ENCODE assay signal across 16 cellular contexts in genomic region chr1:228001738-228002535, GRCh38. TPM values are rescaled to one million over a fixed set of nuclear protein-coding genes. Genes with fewer than 3 reads are reported as not detected.
"Had no signal": no experiment of that assay in that cellular context is flagged by ENCODE, and none has a peak within 500 bp of the region (broad histone marks: within the 10 kb centered on the region; RNA-seq: fewer than 3 reads in every experiment).

No MANE protein-coding gene starts in this region.

- H3K27ac Mint-ChIP-seq: activated naive CD4-positive, alpha-beta T cell treated with anti-CD3 and anti-CD28 coated beads, Interleukin-2, amount 50 U/mL, for 24 hours; activated T-helper 17 cell treated with anti-CD3 and anti-CD28 coated beads, Interleukin-2, amount 50 U/mL, for 72 hours; brain; mesothelial cell of epicardium; WTC11 had no signal

- DNase-seq: activated CD4-positive, alpha-beta T cell treated with anti-CD3 and anti-CD28 coated beads for 48 hours; amygdala; hippocampal formation; Right ventricle myocardium superior; SK-N-SH; stimulated activated CD4-positive, alpha-beta T cell treated with anti-CD3 and anti-CD28 coated beads, Interleukin-4, amount 100 ng/mL, for 24 hours had no signal

- H3K36me3 Mint-ChIP-seq: activated naive CD4-positive, alpha-beta T cell treated with anti-CD3 and anti-CD28 coated beads, Interleukin-2, amount 50 U/mL, for 24 hours; brain; mesothelial cell of epicardium had no signal

- H3K4me1 Mint-ChIP-seq: activated naive CD4-positive, alpha-beta T cell treated with anti-CD3 and anti-CD28 coated beads, Interleukin-2, amount 50 U/mL, for 24 hours; activated T-helper 17 cell treated with anti-CD3 and anti-CD28 coated beads, Interleukin-2, amount 50 U/mL, for 72 hours had no signal

- H3K4me3 Mint-ChIP-seq: activated naive CD4-positive, alpha-beta T cell treated with anti-CD3 and anti-CD28 coated beads, Interleukin-2, amount 50 U/mL, for 24 hours; activated T-helper 17 cell treated with anti-CD3 and anti-CD28 coated beads, Interleukin-2, amount 50 U/mL, for 72 hours; brain; mesothelial cell of epicardium; WTC11 had no signal

RNA-seq across cellular contexts. Expression of gene WNT3A, which starts 4.9 kb away (rescaled TPM):
- total RNA-seq: activated T-helper 17 cell treated with anti-CD3 and anti-CD28 coated beads, Interleukin-2, amount 50 U/mL, for 72 hours; dermis microvascular lymphatic vessel endothelial cell; glomerular endothelial cell; myocyte; psoas muscle; Right ventricle myocardium superior; T-helper 1 cell treated with Interleukin-12 subunit alpha and Interleukin-12 subunit beta and Interleukin-4 antibody, amounts not matched to agents 30 ng/mL and 1 ng/mL, for 36 hours had no signal
